24 cellular contexts compared by ENCODE assay signal in genomic region chr10:65423043-65423442, GRCh38.
"Had no signal": no experiment of that assay in that cellular context is flagged by ENCODE, and none has a peak within 500 bp of the region (broad histone marks: within the 10 kb centered on the region; RNA-seq: fewer than 3 reads in every experiment).

No MANE protein-coding gene starts in this region.

- H3K9me3 ChIP-seq: Peyer's patch, SJCRH30 had no signal

- ATAC-seq: Right ventricle myocardium inferior, SK-N-SH treated with all-trans-retinoic acid at 6 μM for 48 hours had no signal

- H3K4me2 ChIP-seq: PC-9 had no signal

- H3K36me3 ChIP-seq: Peyer's patch, SJCRH30 had no signal

- H3K27me3 ChIP-seq: Peyer's patch, SJCRH30 had no signal

- H3K4me3 ChIP-seq: PC-9, Peyer's patch, SJCRH30 had no signal

- H3K4me1 ChIP-seq: Peyer's patch, SJCRH30 had no signal

- H3K27ac ChIP-seq: PC-9, Peyer's patch, SJCRH30 had no signal

- DNase-seq: Kasumi-1; KBM-7; NCI-H1092; NCI-H1105 treated with DMSO at 0.1 percent for 48 hours; NCI-H1417 treated with DMSO at 0.1 percent for 48 hours; NCI-H146; NCI-H1694 treated with DMSO at 0.1 percent for 48 hours; NCI-H1930; NCI-H2081; NCI-H2107; NCI-H226; NCI-H446; NCI-H510A; NCI-H524 treated with DMSO at 0.1 percent for 48 hours; NCI-H69; NCI-H774; NK-92 treated with Interleukin-12 subunit alpha and Interleukin-12 subunit beta, amount 100 ng/mL, for 24 hours; PC-9; Peyer's patch; SHP77 treated with DMSO at 0.1 percent for 48 hours; SJCRH30; T-helper 1 cell had no signal
